27 cellular contexts compared by ENCODE assay signal in genomic region chr11:64571050-64571409, GRCh38. TPM values are rescaled to one million over a fixed set of nuclear protein-coding genes. Genes with fewer than 3 reads are reported as not detected.
"Had no signal": no experiment of that assay in that cellular context is flagged by ENCODE, and none has a peak within 500 bp of the region (broad histone marks: within the 10 kb centered on the region; RNA-seq: fewer than 3 reads in every experiment).

No MANE protein-coding gene starts in this region.

- DNase-seq: activated CD4-positive, alpha-beta T cell treated with anti-CD3 and anti-CD28 coated beads for 4 hours; activated CD4-positive, alpha-beta T cell treated with anti-CD3 and anti-CD28 coated beads, Interleukin-2, amount 50 U/mL, for 48 hours; activated CD4-positive, CD25-positive, alpha-beta regulatory T cell; activated gamma-delta T cell; activated T-cell treated with anti-CD3 and anti-CD28 coated beads, Interleukin-2, amount 50 U/mL, for 72 hours; central memory CD4-positive, alpha-beta T cell; effector memory CD8-positive, alpha-beta T cell; gastrocnemius medialis; hippocampal formation; left cardiac atrium; naive thymus-derived CD8-positive, alpha-beta T cell; stimulated activated CD4-positive, alpha-beta T cell treated with anti-CD3 and anti-CD28 coated beads, Interleukin-4, amount 100 ng/mL, for 1 hour; stimulated activated naive CD4-positive, alpha-beta T cell; T-helper 2 cell had no signal

- ATAC-seq: activated T-cell treated with anti-CD3 and anti-CD28 coated beads, Interleukin-2, amount 50 U/mL, for 72 hours; effector memory CD8-positive, alpha-beta T cell; gastrocnemius medialis; naive thymus-derived CD8-positive, alpha-beta T cell; sciatic nerve had no signal

- H3K4me3 ChIP-seq: esophagus muscularis mucosa, gastrocnemius medialis, lung, neural progenitor cell, thoracic aorta, upper lobe of left lung had no signal

- H3K4me1 ChIP-seq: gastrocnemius medialis had no signal

- H3K9me3 ChIP-seq: esophagus muscularis mucosa, gastrocnemius medialis, thoracic aorta, upper lobe of left lung had no signal

- H3K36me3 ChIP-seq: esophagus muscularis mucosa, gastrocnemius medialis, neural progenitor cell, thoracic aorta, upper lobe of left lung had no signal

- H3K27ac ChIP-seq: esophagus muscularis mucosa, gastrocnemius medialis, neural progenitor cell, thoracic aorta, upper lobe of left lung had no signal

- H3K27me3 ChIP-seq: esophagus muscularis mucosa, gastrocnemius medialis, neural progenitor cell, upper lobe of left lung had no signal

RNA-seq across cellular contexts. Expression of gene SLC22A11, which starts 15.3 kb away (rescaled TPM):
- total RNA-seq: activated T-cell treated with anti-CD3 and anti-CD28 coated beads, Interleukin-2, amount 50 U/mL, for 72 hours; dermis microvascular lymphatic vessel endothelial cell; endothelial cell of umbilical vein; esophagus muscularis mucosa; gastrocnemius medialis; left cardiac atrium; lung; naive thymus-derived CD8-positive, alpha-beta T cell; osteoblast; renal cortical epithelial cell; sciatic nerve; thoracic aorta; upper lobe of left lung had no signal
- polyA plus RNA-seq: aorta; endothelial cell of umbilical vein; naive thymus-derived CD8-positive, alpha-beta T cell had no signal

RNA-seq across cellular contexts. Expression of gene SLC22A12, which starts 20.0 kb away (rescaled TPM):
- total RNA-seq: activated T-cell treated with anti-CD3 and anti-CD28 coated beads, Interleukin-2, amount 50 U/mL, for 72 hours; aorta; dermis microvascular lymphatic vessel endothelial cell; endothelial cell of umbilical vein; esophagus muscularis mucosa; gastrocnemius medialis; left cardiac atrium; lung; mesothelial cell of epicardium; naive thymus-derived CD8-positive, alpha-beta T cell; osteoblast; posterior vena cava; renal cortical epithelial cell; sciatic nerve; thoracic aorta; upper lobe of left lung had no signal
- polyA plus RNA-seq: aorta; endothelial cell of umbilical vein; lung; naive thymus-derived CD8-positive, alpha-beta T cell had no signal
